In the genomic region with DNA sequence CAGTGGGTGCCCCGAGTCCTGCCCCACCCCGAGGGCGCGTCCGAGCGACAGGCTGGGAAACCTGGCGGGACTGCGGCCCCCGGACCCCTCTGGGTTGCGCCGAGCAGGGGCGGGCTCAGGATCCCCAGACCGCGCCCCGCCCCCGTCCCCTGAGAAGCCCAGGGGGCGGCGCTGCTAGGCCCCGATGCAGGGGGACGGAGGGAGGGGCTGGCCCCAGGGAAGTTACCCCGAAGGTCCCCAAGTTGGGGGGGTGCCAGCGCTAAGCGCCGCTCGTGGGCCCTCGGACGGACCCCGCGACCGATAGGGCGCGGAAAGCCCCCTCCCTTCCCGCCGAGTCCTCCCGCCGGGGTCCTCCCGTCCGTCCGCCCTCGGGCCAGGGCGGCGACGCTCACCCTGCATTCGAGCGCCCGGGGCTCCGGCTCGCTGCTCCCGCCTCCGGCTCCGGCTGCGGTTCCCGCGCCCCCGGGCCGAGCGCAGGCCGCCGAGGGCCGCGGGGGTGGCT, we compare ENCODE assay signal across 9 cellular contexts. TPM values are rescaled to one million over a fixed set of nuclear protein-coding genes. Genes with fewer than 3 reads are reported as not detected.
DNase-seq lines count a peak whose midpoint lies in the region; ATAC-seq and TF ChIP-seq lines count a peak whose summit lies in the region.
"Had no signal": no experiment of that assay in that cellular context is flagged by ENCODE, and none has a peak within 500 bp of the region (broad histone marks: within the 10 kb centered on the region; RNA-seq: fewer than 3 reads in every experiment).

No MANE protein-coding gene starts in this region.

- DNase-seq in CD1c-positive myeloid dendritic cell (ENCODE audit: extremely low spot score) (peak; percentile 18), GM23248 (peak; percentile 51), hepatocyte (ENCODE audit: low spot score) (peak; percentile 61), suprapubic skin (ENCODE audit: low spot score in 2 of 2) (no peak), NCI-H2081 treated with DMSO at 0.1 percent for 48 hours (lab: John Stamatoyannopoulos, UW) (no peak)

- peaks cover 8% of the 10 kb centered on the region; the same call in 1 of the 2 replicates for H3K4me1 ChIP-seq in GM23248 (ENCODE audit: insufficient read depth)
- peaks cover 7% of the 10 kb centered on the region for H3K4me1 ChIP-seq in hepatocyte (ENCODE audit: insufficient read depth)
- H3K4me1 ChIP-seq in suprapubic skin, result peaks cover 66% of the 10 kb centered on the region

- TF ChIP-seq EP300 in suprapubic skin (IDR thresholded peaks at IDR 0.05), result no peak

- no peak for TF ChIP-seq POLR2A in suprapubic skin (IDR thresholded peaks at IDR 0.05)

- H3K9me3 ChIP-seq in GM23248 (ENCODE audit: low read depth) (no peaks in the 10 kb centered on the region), hepatocyte (ENCODE audit: low read depth) (no peaks in the 10 kb centered on the region), suprapubic skin (no peaks in the 10 kb centered on the region)
- H3K9me3 ChIP-seq: neutrophil had no signal

- H3K27ac ChIP-seq in GM23248, result no peak overlapping the region
- peak overlapping the region; percentile 51 for H3K27ac ChIP-seq in hepatocyte
- peak overlapping the region; percentile 47 for H3K27ac ChIP-seq in suprapubic skin
- H3K27ac ChIP-seq: neutrophil had no signal

- no peaks in the 10 kb centered on the region for H4K20me1 ChIP-seq in GM23248 (ENCODE audit: insufficient read depth)
- H4K20me1 ChIP-seq in hepatocyte (ENCODE audit: insufficient read depth, poor library complexity, severe bottlenecking), result peaks cover 6% of the 10 kb centered on the region

- H3K36me3 ChIP-seq in GM23248 (ENCODE audit: low read depth), result no peaks in the 10 kb centered on the region
- no peaks in the 10 kb centered on the region for H3K36me3 ChIP-seq in hepatocyte (replicated peaks; ENCODE audit: insufficient read depth, low read depth)
- H3K36me3 ChIP-seq in suprapubic skin, result no peaks in the 10 kb centered on the region
- H3K36me3 ChIP-seq: neutrophil had no signal

- no peaks in the 10 kb centered on the region for H3F3A ChIP-seq in GM23248 (ENCODE audit: insufficient read depth)

- no peaks in the 10 kb centered on the region for H3K27me3 ChIP-seq in GM23248 (replicated peaks; ENCODE audit: insufficient read depth)
- no peaks in the 10 kb centered on the region for H3K27me3 ChIP-seq in hepatocyte
- no peaks in the 10 kb centered on the region for H3K27me3 ChIP-seq in suprapubic skin

- H3K9me2 ChIP-seq in GM23248 (ENCODE audit: insufficient read depth) (no peaks in the 10 kb centered on the region), hepatocyte (replicated peaks; ENCODE audit: insufficient read depth) (no peaks in the 10 kb centered on the region)

- H3K79me2 ChIP-seq in GM23248 (ENCODE audit: insufficient read depth) (no peaks in the 10 kb centered on the region), hepatocyte (no peaks in the 10 kb centered on the region)

- peak overlapping the region; percentile 67 for H3K4me2 ChIP-seq in GM23248 (ENCODE audit: unreplicated experiment)
- H3K4me2 ChIP-seq in hepatocyte, result peak overlapping the region; percentile 96

- ATAC-seq in GM18858 (IDR thresholded peaks at IDR 0.05; ENCODE audit: unreplicated experiment) (no peak), HG03159 (IDR thresholded peaks at IDR 0.05; ENCODE audit: unreplicated experiment) (no peak)

- H2AFZ ChIP-seq in GM23248 (peak overlapping the region; percentile 39; the same call in 1 of the 2 replicates), hepatocyte (peak overlapping the region; percentile 78)

- TF ChIP-seq CTCF in WI38 (IDR thresholded peaks at IDR 0.05; ENCODE audit: low read depth, low read length) (no peak), hepatocyte (IDR thresholded peaks at IDR 0.05; ENCODE audit: poor library complexity) (no peak), suprapubic skin (IDR thresholded peaks at IDR 0.05) (no peak)

- H3K9ac ChIP-seq in GM23248, result peak overlapping the region; percentile 36

- H3K4me3 ChIP-seq in GM23248 (peak overlapping the region; percentile 69), WI38 (ENCODE audit: low read depth, low read length) (peak overlapping the region; percentile 69), hepatocyte (peak overlapping the region; percentile 52), suprapubic skin (peak overlapping the region; percentile 88)

- WGBS in GM23248 (ENCODE audit: low coverage in 1 of 2, low lambda C conversion rate in 2 of 2, missing lambda C conversion rate in 2 of 2), 2 experiments, result 1 to 3% methylated on average over 31 to 57 of the region's 61 CpGs
- WGBS in hepatocyte (ENCODE audit: low lambda C conversion rate, missing lambda C conversion rate), result 1% methylated on average over 26 of the region's 61 CpGs
- WGBS in suprapubic skin, result no CpG with 5 or more reads among the region's 61 CpGs

- in situ Hi-C loops in GM23248 (cut with MboI), result no loop called here

RNA-seq across cellular contexts. Expression of a gene that starts 0.4 kb away (rescaled TPM):
- total RNA-seq in GM23248 (2014; rRNA removed; shearing (Covaris generic)), result 8.0 and 8.6 TPM in 2 replicates
- polyA plus RNA-seq in GM23248 (2016; fragmentation: Nextera tagmentation; extraction: Ambion mirVana), result 0.69 and 0.84 TPM in 2 replicates
- total RNA-seq in hepatocyte, result 6.9 and 9.1 TPM in 2 replicates
- polyA plus RNA-seq in hepatocyte, result 7.1 and 13.5 TPM in 2 replicates
- 10 to 100 TPM in 3 of 4 donors, 1 to 10 TPM in 1; 5.6 to 16.1 (median 14.2) TPM for total RNA-seq in suprapubic skin

RNA-seq across cellular contexts. Expression of a gene that starts 16.5 kb away (rescaled TPM):
- not detected in 2 replicates for total RNA-seq in GM23248 (2014; rRNA removed; shearing (Covaris generic))
- polyA plus RNA-seq in GM23248 (2016; fragmentation: Nextera tagmentation; extraction: Ambion mirVana) (not detected in 2 replicates), hepatocyte (not detected in 2 replicates)
- total RNA-seq in hepatocyte (not detected in 2 replicates), suprapubic skin (not detected)

RNA-seq across cellular contexts. Expression of a gene that starts 24.7 kb away (rescaled TPM):
- total RNA-seq in GM23248 (2014; rRNA removed; shearing (Covaris generic)), result 110 and 119 TPM in 2 replicates
- 69.4 and 71.5 TPM in 2 replicates for polyA plus RNA-seq in GM23248 (2016; fragmentation: Nextera tagmentation; extraction: Ambion mirVana)
- 60.1 and 62.4 TPM in 2 replicates for total RNA-seq in hepatocyte
- polyA plus RNA-seq in hepatocyte, result 32.2 and 40.3 TPM in 2 replicates
- total RNA-seq in suprapubic skin, result 10 to 100 TPM; 20.2 to 65.0 (median 58.1) TPM

RNA-seq across cellular contexts. Expression of a gene that starts 54.6 kb away (rescaled TPM):
- total RNA-seq in GM23248 (2014; rRNA removed; shearing (Covaris generic)), result 30.3 and 32.8 TPM in 2 replicates
- polyA plus RNA-seq in GM23248 (2016; fragmentation: Nextera tagmentation; extraction: Ambion mirVana), result 6.2 and 8.6 TPM in 2 replicates
- 14.7 and 29.3 TPM in 2 replicates for total RNA-seq in hepatocyte
- polyA plus RNA-seq in hepatocyte, result 28.3 and 30.9 TPM in 2 replicates
- total RNA-seq in suprapubic skin, result 1 to 10 TPM; 4.6 to 9.8 (median 9.5) TPM

Comparison
In these comparisons a context has a peak if more than half of its experiments do, and no peak if none do; other contexts are left out.
1. DNase-seq: peak in CD1c-positive myeloid dendritic cell (single experiment), GM23248 (single experiment) and hepatocyte (single experiment); none in suprapubic skin (0 of 2) and NCI-H2081 treated with DMSO at 0.1 percent for 48 hours (single experiment).
2. Peak in every context shown above with its lines, with median percentiles within 50 percentile points of each other: H3K4me3 ChIP-seq.